ENCODE assay signal across 14 cellular contexts in genomic region chr1:202623075-202623474, GRCh38.
A peak's percentile ranks its signal among the peaks of the same experiment; 100 is the strongest.
DNase-seq lines count a peak whose midpoint lies in the region; ATAC-seq and TF ChIP-seq lines count a peak whose summit lies in the region.
"Had no signal": no experiment of that assay in that cellular context is flagged by ENCODE, and none has a peak within 500 bp of the region (broad histone marks: within the 10 kb centered on the region; RNA-seq: fewer than 3 reads in every experiment).

No MANE protein-coding gene starts in this region.

- H3K27ac ChIP-seq in endodermal cell (ENCODE audit: low read depth, low read length): no peak overlapping the region
- H3K27ac ChIP-seq in mesodermal cell (ENCODE audit: low read depth, low read length, severe bottlenecking): peak overlapping the region; percentile 10
- no peak overlapping the region for H3K27ac ChIP-seq in MM.1S (ENCODE audit: low read length)
- no peak overlapping the region for H3K27ac ChIP-seq in upper lobe of right lung

- H3K4me2 ChIP-seq in MM.1S (ENCODE audit: low read depth, low read length): no peak overlapping the region

- peaks cover 4% of the 10 kb centered on the region for H3K4me1 ChIP-seq in endodermal cell (ENCODE audit: control insufficient read depth, insufficient read depth, low read length)
- H3K4me1 ChIP-seq in mesodermal cell (ENCODE audit: control insufficient read depth, insufficient read depth, low read length, poor library complexity, severe bottlenecking): peaks cover 27% of the 10 kb centered on the region
- peaks cover 5% of the 10 kb centered on the region for H3K4me1 ChIP-seq in MM.1S (ENCODE audit: low read length)
- peaks cover 3% of the 10 kb centered on the region for H3K4me1 ChIP-seq in upper lobe of right lung

- no peak overlapping the region for H2AFZ ChIP-seq in MM.1S (ENCODE audit: low read length)

- peaks cover 36% of the 10 kb centered on the region for H3K4me1 Mint-ChIP-seq in endodermal cell

- peak overlapping the region; percentile 82 for H3K27ac Mint-ChIP-seq in endodermal cell
- H3K27ac Mint-ChIP-seq: CD14-positive monocyte; stimulated activated naive CD8-positive, alpha-beta T cell treated with anti-CD3 and anti-CD28 coated beads, Interleukin-15, Interleukin-2, amounts not matched to agents 100 ng/mL and 50 ng/mL, for 24 hours had no signal

- no peaks in the 10 kb centered on the region for H3K36me3 Mint-ChIP-seq in endodermal cell (ENCODE audit: low read depth)

- H3F3A ChIP-seq in MM.1S (ENCODE audit: insufficient read depth, low read length): no peaks in the 10 kb centered on the region

- peak; percentile 34 for DNase-seq in AG08396 (ENCODE audit: low spot score)
- peak; percentile 16 for DNase-seq in MV-4-11 (lab: John Stamatoyannopoulos, UW)
- DNase-seq in endodermal cell: no peak
- DNase-seq in RKO (ENCODE audit: low spot score): no peak
- no peak for DNase-seq in MM.1S
- no peak for DNase-seq in upper lobe of right lung
- DNase-seq: activated T-cell treated with anti-CD3 and anti-CD28 coated beads, Interleukin-2, amount 50 U/mL, for 1 hour; NCI-H345; T-helper 1 cell had no signal

- H3K4me3 ChIP-seq in endodermal cell (ENCODE audit: low read length) (no peak overlapping the region), mesodermal cell (ENCODE audit: extremely low read depth, insufficient read depth, low read length, poor library complexity, severe bottlenecking) (no peak overlapping the region), MM.1S (ENCODE audit: low read length) (no peak overlapping the region), upper lobe of right lung (no peak overlapping the region)
- H3K4me3 ChIP-seq: GM12878 had no signal

- ATAC-seq in HG03571 (IDR thresholded peaks at IDR 0.05; ENCODE audit: unreplicated experiment): no peak
- ATAC-seq in upper lobe of right lung: no peak
- ATAC-seq: GM12878 had no signal

- no peaks in the 10 kb centered on the region for H4K20me1 ChIP-seq in MM.1S (ENCODE audit: insufficient read depth, low read length)

- 85 to 92% methylated on average over 4 to 7 of the region's 7 CpGs for WGBS in endodermal cell (ENCODE audit: insufficient coverage in 1 of 2, insufficient read length in 1 of 2), 2 experiments
- WGBS in mesodermal cell (ENCODE audit: insufficient coverage in 2 of 2), 2 experiments: 48 to 90% methylated on average over 2 to 3 of the region's 7 CpGs

- H3K9me3 Mint-ChIP-seq in endodermal cell: no peaks in the 10 kb centered on the region
- H3K9me3 Mint-ChIP-seq: stimulated activated naive CD8-positive, alpha-beta T cell treated with anti-CD3 and anti-CD28 coated beads, Interleukin-15, Interleukin-2, amounts not matched to agents 100 ng/mL and 50 ng/mL, for 24 hours had no signal

- no peak overlapping the region for H3K9ac ChIP-seq in endodermal cell (ENCODE audit: extremely low read depth, low read length, poor library complexity, severe bottlenecking)
- no peak overlapping the region for H3K9ac ChIP-seq in MM.1S (ENCODE audit: low read length)

- no peak overlapping the region for H3K4me3 Mint-ChIP-seq in endodermal cell
- H3K4me3 Mint-ChIP-seq: CD14-positive monocyte; stimulated activated naive CD8-positive, alpha-beta T cell treated with anti-CD3 and anti-CD28 coated beads, Interleukin-15, Interleukin-2, amounts not matched to agents 100 ng/mL and 50 ng/mL, for 24 hours had no signal

- no peaks in the 10 kb centered on the region for H3K9me2 ChIP-seq in MM.1S (replicated peaks; ENCODE audit: insufficient read depth, low read length)

- no peaks in the 10 kb centered on the region for H3K27me3 Mint-ChIP-seq in endodermal cell (ENCODE audit: insufficient read depth)

- no peaks in the 10 kb centered on the region for H3K79me2 ChIP-seq in MM.1S (ENCODE audit: low read length)

- intact Hi-C loops in upper lobe of right lung (cut with DNase I): no loop called here

- H3K9me3 ChIP-seq in endodermal cell (ENCODE audit: control insufficient read depth, low read length): no peaks in the 10 kb centered on the region
- H3K9me3 ChIP-seq in mesodermal cell (ENCODE audit: control insufficient read depth, low read length): no peaks in the 10 kb centered on the region
- H3K9me3 ChIP-seq in MM.1S (replicated peaks; ENCODE audit: insufficient read depth, low read length): no peaks in the 10 kb centered on the region
- H3K9me3 ChIP-seq in upper lobe of right lung: no peaks in the 10 kb centered on the region

- H3K36me3 ChIP-seq in endodermal cell (ENCODE audit: control insufficient read depth, insufficient read depth, low read length) (no peaks in the 10 kb centered on the region), mesodermal cell (ENCODE audit: control insufficient read depth, insufficient read depth, low read length) (no peaks in the 10 kb centered on the region), MM.1S (replicated peaks; ENCODE audit: insufficient read depth, low read length) (no peaks in the 10 kb centered on the region), upper lobe of right lung (no peaks in the 10 kb centered on the region)

- H3K27me3 ChIP-seq in endodermal cell (ENCODE audit: control insufficient read depth, insufficient read depth, low read length, poor library complexity, severe bottlenecking) (no peaks in the 10 kb centered on the region), MM.1S (replicated peaks; ENCODE audit: insufficient read depth, low read length) (no peaks in the 10 kb centered on the region), upper lobe of right lung (no peaks in the 10 kb centered on the region)

- TF ChIP-seq CTCF in endodermal cell (conservative IDR thresholded peaks at IDR 0.05) (no peak), MM.1S (IDR thresholded peaks at IDR 0.05; ENCODE audit: low read length) (no peak), upper lobe of right lung (IDR thresholded peaks at IDR 0.05) (no peak)

Comparison
In these comparisons a context has a peak if more than half of its experiments do, and no peak if none do; other contexts are left out.
1. DNase-seq: peak in AG08396 (single experiment) and MV-4-11 (single experiment); none in endodermal cell (single experiment), RKO (single experiment), MM.1S (single experiment) and upper lobe of right lung (single experiment).